21 cellular contexts compared by ENCODE assay signal in genomic region chr5:78821519-78821918, GRCh38.
"Had no signal": no experiment of that assay in that cellular context is flagged by ENCODE, and none has a peak within 500 bp of the region (broad histone marks: within the 10 kb centered on the region; RNA-seq: fewer than 3 reads in every experiment).

No MANE protein-coding gene starts in this region.

- FAIRE-seq: pancreas, small intestine had no signal

- H3K36me3 ChIP-seq: lower lobe of right lung, pancreas, right lobe of liver, thoracic aorta, vagina had no signal

- H3K27ac Mint-ChIP-seq: effector memory CD8-positive, alpha-beta T cell; natural killer cell treated with Interleukin-12 subunit alpha and Interleukin-12 subunit beta and Interleukin-15 and Interleukin-18, amount 100 ng/mL, for 72 hours; stimulated activated naive B cell treated with anti-CD40 and anti-IgM and Interleukin-4, amounts not matched to agents 10 μg/mL and 1 μg/mL and 100 μg/mL, for 72 hours; stimulated activated naive CD8-positive, alpha-beta T cell treated with anti-CD3 and anti-CD28 coated beads, Interleukin-15, Interleukin-2, amounts not matched to agents 100 ng/mL and 50 ng/mL, for 24 hours had no signal

- H3K27ac ChIP-seq: lower lobe of right lung, pancreas, right lobe of liver, thoracic aorta, vagina had no signal

- H3K4me1 Mint-ChIP-seq: immature natural killer cell had no signal

- H3K36me3 Mint-ChIP-seq: natural killer cell treated with Interleukin-12 subunit alpha and Interleukin-12 subunit beta and Interleukin-15 and Interleukin-18, amount 100 ng/mL, for 72 hours had no signal

- DNase-seq: cerebellar nuclear complex; cortex of kidney; effector memory CD8-positive, alpha-beta T cell; foreskin melanocyte; hypothalamus; immature natural killer cell; islet precursor cell; left ventricle myocardium superior; lower lobe of right lung; nucleus accumbens; pancreas; right lobe of liver; small intestine; stimulated activated CD4-positive, alpha-beta T cell treated with anti-CD3 and anti-CD28 coated beads, Interleukin-15, amount 100 ng/mL, for 24 hours; stimulated activated CD4-positive, alpha-beta T cell treated with anti-CD3 and anti-CD28 coated beads, Interleukin-2, amount 100 ng/mL, for 48 hours; stimulated activated naive B cell treated with anti-CD40 and anti-IgM and Interleukin-4, amounts not matched to agents 10 μg/mL and 1 μg/mL and 100 μg/mL, for 72 hours; trophoblast cell had no signal

- H3K27me3 ChIP-seq: pancreas, right lobe of liver, vagina had no signal

- H3K4me3 Mint-ChIP-seq: effector memory CD8-positive, alpha-beta T cell; immature natural killer cell; natural killer cell treated with Interleukin-12 subunit alpha and Interleukin-12 subunit beta and Interleukin-15 and Interleukin-18, amount 100 ng/mL, for 72 hours; stimulated activated naive B cell treated with anti-CD40 and anti-IgM and Interleukin-4, amounts not matched to agents 10 μg/mL and 1 μg/mL and 100 μg/mL, for 72 hours; stimulated activated naive CD8-positive, alpha-beta T cell treated with anti-CD3 and anti-CD28 coated beads, Interleukin-15, Interleukin-2, amounts not matched to agents 100 ng/mL and 50 ng/mL, for 24 hours had no signal

- H3K27me3 Mint-ChIP-seq: effector memory CD8-positive, alpha-beta T cell; natural killer cell treated with Interleukin-12 subunit alpha and Interleukin-12 subunit beta and Interleukin-15 and Interleukin-18, amount 100 ng/mL, for 72 hours; stimulated activated naive B cell treated with anti-CD40 and anti-IgM and Interleukin-4, amounts not matched to agents 10 μg/mL and 1 μg/mL and 100 μg/mL, for 72 hours; stimulated activated naive CD8-positive, alpha-beta T cell treated with anti-CD3 and anti-CD28 coated beads, Interleukin-15, Interleukin-2, amounts not matched to agents 100 ng/mL and 50 ng/mL, for 24 hours had no signal

- H3K9me3 Mint-ChIP-seq: effector memory CD8-positive, alpha-beta T cell; natural killer cell treated with Interleukin-12 subunit alpha and Interleukin-12 subunit beta and Interleukin-15 and Interleukin-18, amount 100 ng/mL, for 72 hours; stimulated activated naive B cell treated with anti-CD40 and anti-IgM and Interleukin-4, amounts not matched to agents 10 μg/mL and 1 μg/mL and 100 μg/mL, for 72 hours; stimulated activated naive CD8-positive, alpha-beta T cell treated with anti-CD3 and anti-CD28 coated beads, Interleukin-15, Interleukin-2, amounts not matched to agents 100 ng/mL and 50 ng/mL, for 24 hours had no signal

- H3K4me1 ChIP-seq: lower lobe of right lung, pancreas, right lobe of liver had no signal

- H3K4me3 ChIP-seq: lower lobe of right lung, pancreas, right lobe of liver, thoracic aorta, vagina had no signal

- ATAC-seq: effector memory CD8-positive, alpha-beta T cell; left ventricle myocardium superior; lower lobe of right lung; natural killer cell treated with Interleukin-12 subunit alpha and Interleukin-12 subunit beta and Interleukin-15 and Interleukin-18, amount 100 ng/mL, for 72 hours; pancreas; right lobe of liver; stimulated activated naive B cell treated with anti-CD40 and anti-IgM and Interleukin-4, amounts not matched to agents 10 μg/mL and 1 μg/mL and 100 μg/mL, for 72 hours had no signal
